ENCODE assay signal across 8 cellular contexts in the genomic region with DNA sequence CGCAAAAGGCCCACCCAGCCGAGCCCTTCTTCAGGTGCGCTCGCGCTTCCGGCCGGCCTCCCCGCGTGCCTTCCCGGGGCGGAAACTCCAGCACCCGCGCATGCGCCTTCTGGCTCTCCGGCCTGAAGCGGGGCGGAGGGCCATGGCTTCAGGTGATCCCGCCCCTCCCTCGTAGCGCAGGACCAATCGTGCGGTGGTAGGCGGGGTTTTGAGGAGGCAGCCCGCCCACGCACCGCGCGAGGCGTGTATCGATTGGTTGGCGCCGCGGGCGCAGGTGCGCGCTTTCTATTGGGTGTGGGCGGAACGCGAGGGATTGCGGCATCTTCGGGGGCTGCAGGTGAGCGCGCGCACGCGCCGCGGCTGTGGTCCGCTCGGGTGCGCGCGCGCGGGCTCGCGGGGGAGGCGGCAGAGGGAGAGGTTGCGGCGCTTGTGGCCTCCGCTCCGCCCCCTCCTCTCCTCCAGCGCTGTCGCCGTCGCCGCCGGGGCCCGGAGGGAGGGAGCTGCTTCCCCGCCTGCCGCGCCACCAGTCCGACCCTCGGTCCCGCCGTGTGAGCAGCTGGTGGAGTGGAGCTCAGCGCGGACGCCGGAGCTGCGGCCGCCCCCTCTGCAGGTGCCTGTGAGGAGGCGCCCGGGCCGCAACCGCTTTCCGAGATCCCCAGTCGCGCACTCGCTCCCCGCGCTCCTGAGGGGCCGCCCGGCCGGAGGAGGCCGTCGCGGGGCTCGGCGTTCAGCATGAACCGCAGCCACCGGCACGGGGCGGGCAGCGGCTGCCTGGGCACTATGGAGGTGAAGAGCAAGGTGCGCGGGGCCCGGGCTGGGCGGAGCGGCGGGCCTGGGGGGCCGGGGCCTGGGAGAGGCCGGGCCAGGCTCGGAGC. TPM values are rescaled to one million over a fixed set of nuclear protein-coding genes. Genes with fewer than 3 reads are reported as not detected.
DNase-seq lines count a peak whose midpoint lies in the region; ATAC-seq and TF ChIP-seq lines count a peak whose summit lies in the region.

A gene with protein sequence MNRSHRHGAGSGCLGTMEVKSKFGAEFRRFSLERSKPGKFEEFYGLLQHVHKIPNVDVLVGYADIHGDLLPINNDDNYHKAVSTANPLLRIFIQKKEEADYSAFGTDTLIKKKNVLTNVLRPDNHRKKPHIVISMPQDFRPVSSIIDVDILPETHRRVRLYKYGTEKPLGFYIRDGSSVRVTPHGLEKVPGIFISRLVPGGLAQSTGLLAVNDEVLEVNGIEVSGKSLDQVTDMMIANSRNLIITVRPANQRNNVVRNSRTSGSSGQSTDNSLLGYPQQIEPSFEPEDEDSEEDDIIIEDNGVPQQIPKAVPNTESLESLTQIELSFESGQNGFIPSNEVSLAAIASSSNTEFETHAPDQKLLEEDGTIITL (plus strand): TSS at position 526 of the 875 bp plus-strand sequence. CDS start 207 bp downstream, at position 733.

- H3K4me3 Mint-ChIP-seq in glutamatergic neuron (ENCODE audit: unreplicated experiment) = peak within 1 kb of the TSS; percentile 91

- WGBS in SK-N-SH (ENCODE audit: low lambda C conversion rate) = under 1% methylated on average over 38 of the region's 114 CpGs
- 0 to 1% methylated on average over 3 to 57 of the region's 114 CpGs for WGBS in testis, 2 donors

- H3K9me2 ChIP-seq in SK-N-SH = no peaks in the 10 kb centered on the region

- peak within 1 kb of the TSS; percentile 96 for H2AFZ ChIP-seq in SK-N-SH (ENCODE audit: low read depth)

- no peaks in the 10 kb centered on the region for H4K20me1 ChIP-seq in SK-N-SH (ENCODE audit: insufficient read depth)

- peak; percentile 92 for ATAC-seq in HG02642 (IDR thresholded peaks at IDR 0.05; ENCODE audit: poor library complexity, unreplicated experiment)
- ATAC-seq in activated naive CD4-positive, alpha-beta T cell treated with anti-CD3 and anti-CD28 coated beads, Interleukin-2, amount 50 U/mL, for 72 hours = peak; percentile 91 to 92
- peak; percentile 91 for ATAC-seq in omental fat pad (ENCODE audit: low FRiP score)

- no peaks in the 10 kb centered on the region for H3K36me3 Mint-ChIP-seq in activated naive CD4-positive, alpha-beta T cell treated with anti-CD3 and anti-CD28 coated beads, Interleukin-2, amount 50 U/mL, for 72 hours
- no peaks in the 10 kb centered on the region for H3K36me3 Mint-ChIP-seq in glutamatergic neuron (ENCODE audit: unreplicated experiment)

- peak within 1 kb of the TSS; percentile 53 for H3K9ac ChIP-seq in SK-N-SH

- H3K4me1 ChIP-seq in SK-N-SH (ENCODE audit: control insufficient read depth in 1 of 2, insufficient read depth in 2 of 2, low read depth in 1 of 2, low read length in 1 of 2) (peaks cover 6 to 10% of the 10 kb centered on the region in 2 experiments; a peak in 3 of 4 replicates), testis (peaks cover 4% of the 10 kb centered on the region)

- no peaks in the 10 kb centered on the region for H3K79me2 ChIP-seq in SK-N-SH (ENCODE audit: insufficient read depth)

- H3K27me3 Mint-ChIP-seq in glutamatergic neuron (ENCODE audit: unreplicated experiment) = peaks cover 6% of the 10 kb centered on the region

- H3K27me3 ChIP-seq in SK-N-SH (ENCODE audit: insufficient read depth) = no peaks in the 10 kb centered on the region
- H3K27me3 ChIP-seq in testis = no peaks in the 10 kb centered on the region

- H3K9me3 Mint-ChIP-seq in activated naive CD4-positive, alpha-beta T cell treated with anti-CD3 and anti-CD28 coated beads, Interleukin-2, amount 50 U/mL, for 72 hours = no peaks in the 10 kb centered on the region
- peaks cover 6% of the 10 kb centered on the region for H3K9me3 Mint-ChIP-seq in glutamatergic neuron (ENCODE audit: unreplicated experiment)

- H3K27ac ChIP-seq in SK-N-SH (ENCODE audit: low read depth in 2 of 2, low read length in 1 of 2) (peak within 1 kb of the TSS in 1 of 2 experiments; percentile 73; a peak in 2 of 4 replicates), testis (peak within 1 kb of the TSS; percentile 93 to 94)

- peak; percentile 37 for TF ChIP-seq POLR2A in testis (IDR thresholded peaks at IDR 0.05)

- TF ChIP-seq CTCF in GM12864 (IDR thresholded peaks at IDR 0.05; ENCODE audit: low read depth, low read length, missing control alignments) (no peak), SK-N-SH (IDR thresholded peaks at IDR 0.05) (no peak), glutamatergic neuron (IDR thresholded peaks at IDR 0.05; ENCODE audit: partially characterized antibody, unreplicated experiment) (no peak), omental fat pad (IDR thresholded peaks at IDR 0.05) (no peak), testis (IDR thresholded peaks at IDR 0.05) (no peak)

- intact Hi-C loops in testis (cut with DNase I; ENCODE audit: low total_unique reads) = no loop called here

- H3K36me3 ChIP-seq in SK-N-SH (replicated peaks in 1 of 2; ENCODE audit: control insufficient read depth in 1 of 2, insufficient read depth in 2 of 2, low read length in 1 of 2) (no peaks in the 10 kb centered on the region), testis (ENCODE audit: low read depth, missing control alignments) (no peaks in the 10 kb centered on the region)

- H3K4me3 ChIP-seq in GM12864 (ENCODE audit: low read depth, low read length) (peak within 1 kb of the TSS; percentile 90), SK-N-SH (ENCODE audit: low read depth in 2 of 2, low read length in 1 of 2) (peak within 1 kb of the TSS; percentile 74 to 90), testis (peak within 1 kb of the TSS; percentile 87)

- CTCF ChIA-PET in SK-N-SH (lab: Yijun Ruan, JAX) = interaction anchor here (0.7 to 4.8 kb wide), 4 partner anchors 11 to 156 kb away, joined by 3 to 33 read pairs (median 4); a partner anchor contains a TSS

- H3K4me2 ChIP-seq in SK-N-SH = peak within 1 kb of the TSS; percentile 88

- peaks cover 9% of the 10 kb centered on the region for H3F3A ChIP-seq in SK-N-SH (replicated peaks; ENCODE audit: insufficient read depth)

- H3K9me3 ChIP-seq in SK-N-SH (no peaks in the 10 kb centered on the region), testis (no peaks in the 10 kb centered on the region)

- H3K27ac Mint-ChIP-seq in activated naive CD4-positive, alpha-beta T cell treated with anti-CD3 and anti-CD28 coated beads, Interleukin-2, amount 50 U/mL, for 72 hours = peak within 1 kb of the TSS; percentile 75 to 91
- peak within 1 kb of the TSS; percentile 52 for H3K27ac Mint-ChIP-seq in glutamatergic neuron (ENCODE audit: unreplicated experiment)

- no peak for TF ChIP-seq RAD21 in SK-N-SH (IDR thresholded peaks at IDR 0.05; ENCODE audit: low read length)

- peaks cover 8% of the 10 kb centered on the region for H3K4me1 Mint-ChIP-seq in glutamatergic neuron (ENCODE audit: low read depth, unreplicated experiment)

- DNase-seq in GM12864 (ENCODE audit: low read depth) (peak; percentile 97), NCI-H1092 treated with DMSO at 0.1 percent for 48 hours (lab: John Stamatoyannopoulos, UW) (peak; percentile 99), SK-N-SH (peak; percentile 100), glutamatergic neuron (peak; percentile 98), omental fat pad (ENCODE audit: low spot score) (peak; percentile 95), testis (peak; percentile 99)
- DNase-seq in activated naive CD4-positive, alpha-beta T cell treated with anti-CD3 and anti-CD28 coated beads, Interleukin-2, amount 50 U/mL, for 72 hours (ENCODE audit: low spot score in 2 of 2) = peak; percentile 99 to 100

- POLR2A ChIA-PET in SK-N-SH (lab: Yijun Ruan, JAX) = interaction anchor here (0.7 kb wide), 1 partner anchor 200 kb away, joined by 3 read pairs; a partner anchor contains a TSS

- TF ChIP-seq EP300 in SK-N-SH (IDR thresholded peaks at IDR 0.05; ENCODE audit: borderline replicate concordance in 1 of 2, low read depth in 1 of 2, low read length in 1 of 2) = no peak

TF ChIP-seq in SK-N-SH, 30 proteins besides CTCF, POLR2A, EP300 and RAD21 (continues in another document):
- no peak for TF ChIP-seq TCF12 (IDR thresholded peaks at IDR 0.05)
- TF ChIP-seq, protein P1, sequence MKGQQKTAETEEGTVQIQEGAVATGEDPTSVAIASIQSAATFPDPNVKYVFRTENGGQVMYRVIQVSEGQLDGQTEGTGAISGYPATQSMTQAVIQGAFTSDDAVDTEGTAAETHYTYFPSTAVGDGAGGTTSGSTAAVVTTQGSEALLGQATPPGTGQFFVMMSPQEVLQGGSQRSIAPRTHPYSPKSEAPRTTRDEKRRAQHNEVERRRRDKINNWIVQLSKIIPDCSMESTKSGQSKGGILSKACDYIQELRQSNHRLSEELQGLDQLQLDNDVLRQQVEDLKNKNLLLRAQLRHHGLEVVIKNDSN (IDR thresholded peaks at IDR 0.05; ENCODE audit: borderline replicate concordance, low read depth) = peak; percentile 25; the same call in 1 of the 2 replicates
- TF ChIP-seq, protein P2, sequence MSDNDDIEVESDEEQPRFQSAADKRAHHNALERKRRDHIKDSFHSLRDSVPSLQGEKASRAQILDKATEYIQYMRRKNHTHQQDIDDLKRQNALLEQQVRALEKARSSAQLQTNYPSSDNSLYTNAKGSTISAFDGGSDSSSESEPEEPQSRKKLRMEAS (IDR thresholded peaks at IDR 0.05; ENCODE audit: low read depth) = peak; percentile 63; the same call in 1 of the 2 replicates
- no peak for TF ChIP-seq YY1 (IDR thresholded peaks at IDR 0.05; ENCODE audit: low read depth)
- peak; percentile 69 for TF ChIP-seq GABPA (IDR thresholded peaks at IDR 0.05; ENCODE audit: low read depth)
- TF ChIP-seq RFX5 (IDR thresholded peaks at IDR 0.05; ENCODE audit: low read length) = peak; percentile 68; the same call in 1 of the 2 replicates
- TF ChIP-seq RXRA (IDR thresholded peaks at IDR 0.05; ENCODE audit: borderline replicate concordance, low read depth) = no peak
- TF ChIP-seq NRF1 (IDR thresholded peaks at IDR 0.05; ENCODE audit: low read depth, low read length) = peak; percentile 80
- TF ChIP-seq, protein P3, sequence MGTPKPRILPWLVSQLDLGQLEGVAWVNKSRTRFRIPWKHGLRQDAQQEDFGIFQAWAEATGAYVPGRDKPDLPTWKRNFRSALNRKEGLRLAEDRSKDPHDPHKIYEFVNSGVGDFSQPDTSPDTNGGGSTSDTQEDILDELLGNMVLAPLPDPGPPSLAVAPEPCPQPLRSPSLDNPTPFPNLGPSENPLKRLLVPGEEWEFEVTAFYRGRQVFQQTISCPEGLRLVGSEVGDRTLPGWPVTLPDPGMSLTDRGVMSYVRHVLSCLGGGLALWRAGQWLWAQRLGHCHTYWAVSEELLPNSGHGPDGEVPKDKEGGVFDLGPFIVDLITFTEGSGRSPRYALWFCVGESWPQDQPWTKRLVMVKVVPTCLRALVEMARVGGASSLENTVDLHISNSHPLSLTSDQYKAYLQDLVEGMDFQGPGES (IDR thresholded peaks at IDR 0.05; ENCODE audit: low read depth, low read length) = peak; percentile 26; the same call in 1 of the 2 replicates

RNA-seq across cellular contexts. Expression of the gene that starts here (rescaled TPM):
- polyA plus RNA-seq in SK-N-SH (2012; rRNA removed) = 0.49 and 0.57 TPM in 2 replicates
- polyA plus RNA-seq in SK-N-SH (2012; cell fraction: cytosol; rRNA removed) = 0.56 and 0.60 TPM in 2 replicates
- 0.45 and 0.76 TPM in 2 replicates for polyA plus RNA-seq in SK-N-SH (2012; cell fraction: nucleus; rRNA removed)
- total RNA-seq in activated naive CD4-positive, alpha-beta T cell treated with anti-CD3 and anti-CD28 coated beads, Interleukin-2, amount 50 U/mL, for 72 hours = 1 to 10 TPM; 5.6 to 6.9 TPM
- 4.0 TPM for total RNA-seq in glutamatergic neuron (ENCODE audit: unreplicated experiment)
- total RNA-seq in omental fat pad = 10 to 100 TPM in 1 of 4 donors, 1 to 10 TPM in 3; 1.1 to 20.5 (median 5.9) TPM
- 10 to 100 TPM; 15.4 to 17.0 TPM for total RNA-seq in testis
- 3.8 TPM for polyA plus RNA-seq in testis (ENCODE audit: insufficient read depth, low read depth, low replicate concordance)

Comparison
In these comparisons a context has a peak if more than half of its experiments do, and no peak if none do; other contexts are left out.
1. Peak in DNase-seq, H3K4me3 ChIP-seq, H3K9ac ChIP-seq and H3K4me2 ChIP-seq in SK-N-SH; RNA of the gene not detected or under 1 TPM.